ENCODE assay signal across 22 cellular contexts in genomic region chr3:129433565-129433964, GRCh38. TPM values are rescaled to one million over a fixed set of nuclear protein-coding genes. Genes with fewer than 3 reads are reported as not detected.
DNase-seq lines count a peak whose midpoint lies in the region; ATAC-seq, FAIRE-seq and TF ChIP-seq lines count a peak whose summit lies in the region.
"Had no signal": no experiment of that assay in that cellular context is flagged by ENCODE, and none has a peak within 500 bp of the region (broad histone marks: within the 10 kb centered on the region; RNA-seq: fewer than 3 reads in every experiment).

No MANE protein-coding gene starts in this region.

- H4K20me1 ChIP-seq in Loucy (ENCODE audit: insufficient read depth, low read length, poor library complexity, severe bottlenecking) (peaks cover 15% of the 10 kb centered on the region), HepG2 (ENCODE audit: insufficient read depth, low read length) (no peaks in the 10 kb centered on the region)

- intact Hi-C loops in HepG2 (cut with micrococcal nuclease; ENCODE audit: unreplicated experiment) (no loop called here), kidney (cut with DNase I) (no loop called here)

- DNase-seq in DMS53 (lab: John Stamatoyannopoulos, UW) (peak; percentile 9), DMS53 treated with DMSO at 0.1 percent for 48 hours (lab: John Stamatoyannopoulos, UW; ENCODE audit: unreplicated experiment) (no peak), HepG2 (ENCODE audit: low spot score) (no peak), kidney (no peak), SJCRH30 (no peak)
- DNase-seq: AML-193; GDM1; H9; NCI-H1105; NCI-H510A; NCI-H748 treated with DMSO at 0.1 percent for 48 hours; NK-92 treated with Interleukin-12 subunit alpha and Interleukin-12 subunit beta, amount 100 ng/mL, for 24 hours; SHP77 treated with DMSO at 0.1 percent for 48 hours had no signal

- no peaks in the 10 kb centered on the region for H3K27me3 Mint-ChIP-seq in stimulated activated memory B cell treated with anti-CD40 and anti-IgM and Interleukin-4, amounts not matched to agents 10 μg/mL and 1 μg/mL and 100 μg/mL, for 72 hours

- H3K4me3 ChIP-seq in Loucy (ENCODE audit: low read length, poor library complexity, severe bottlenecking) = no peak overlapping the region
- no peak overlapping the region for H3K4me3 ChIP-seq in HepG2 (replicated peaks in 1 of 3; ENCODE audit: insufficient read depth in 1 of 3, low read depth in 2 of 3, low read length in 3 of 3)
- no peak overlapping the region for H3K4me3 ChIP-seq in kidney (ENCODE audit: low read length in 2 of 2)
- no peak overlapping the region for H3K4me3 ChIP-seq in SJCRH30

- peaks cover 79% of the 10 kb centered on the region for H3K36me3 Mint-ChIP-seq in stimulated activated memory B cell treated with anti-CD40 and anti-IgM and Interleukin-4, amounts not matched to agents 10 μg/mL and 1 μg/mL and 100 μg/mL, for 72 hours

- no peaks in the 10 kb centered on the region for H3K9me2 ChIP-seq in Loucy (replicated peaks; ENCODE audit: low read depth, low read length)

- TF ChIP-seq RAD21 in HepG2 (CRISPR knock-in tag; IDR thresholded peaks at IDR 0.05) = no peak

- no peaks in the 10 kb centered on the region for H3K9me3 Mint-ChIP-seq in stimulated activated memory B cell treated with anti-CD40 and anti-IgM and Interleukin-4, amounts not matched to agents 10 μg/mL and 1 μg/mL and 100 μg/mL, for 72 hours
- H3K9me3 Mint-ChIP-seq: CD14-positive monocyte, H9 had no signal

- FAIRE-seq in HepG2 (lab: Jason Lieb, UNC) (no peak), kidney (lab: Jason Lieb, UNC) (no peak)
- FAIRE-seq: HTR-8/SVneo had no signal

- H3K9ac ChIP-seq in Loucy (ENCODE audit: low read depth, low read length, poor library complexity, severe bottlenecking) (no peak overlapping the region), HepG2 (ENCODE audit: insufficient read depth, low read depth, low read length) (no peak overlapping the region), kidney (ENCODE audit: low read length in 2 of 2) (no peak overlapping the region)

- TF ChIP-seq CTCF in Loucy (conservative IDR thresholded peaks at IDR 0.05; ENCODE audit: low read length) = no peak
- TF ChIP-seq CTCF in HepG2 (CRISPR knock-in tag; IDR thresholded peaks at IDR 0.05) = no peak
- TF ChIP-seq CTCF in kidney (IDR thresholded peaks at IDR 0.05; ENCODE audit: borderline replicate concordance, extremely low read depth, insufficient read depth) = no peak

- CTCF ChIA-PET in HepG2 (lab: Yijun Ruan, JAX; ENCODE audit: low intra/inter-chr PET ratio, low total read pairs) = no interaction called here

- TF ChIP-seq POLR2A in HepG2 (IDR thresholded peaks at IDR 0.05; ENCODE audit: insufficient read depth in 1 of 2, low read depth in 2 of 2, low read length in 2 of 2) = no peak

- H3K36me3 ChIP-seq in Loucy (ENCODE audit: insufficient read depth, low read length) = peaks cover 34% of the 10 kb centered on the region
- H3K36me3 ChIP-seq in HepG2 (replicated peaks in 1 of 2; ENCODE audit: control insufficient read depth in 1 of 2, insufficient read depth in 2 of 2, low read length in 2 of 2) = peaks cover 10 to 47% of the 10 kb centered on the region in 2 experiments
- H3K36me3 ChIP-seq in kidney (ENCODE audit: control insufficient read depth in 1 of 2, insufficient read depth in 2 of 2, low read length in 2 of 2) = peaks cover 24 to 45% of the 10 kb centered on the region in 2 donors
- H3K36me3 ChIP-seq in SJCRH30 = peaks cover 69% of the 10 kb centered on the region

- H3K4me2 ChIP-seq in Loucy (ENCODE audit: low read depth, low read length, poor library complexity, severe bottlenecking) (peak overlapping the region; percentile 80), HepG2 (ENCODE audit: low read depth, low read length) (no peak overlapping the region)

- H3K27ac Mint-ChIP-seq in stimulated activated memory B cell treated with anti-CD40 and anti-IgM and Interleukin-4, amounts not matched to agents 10 μg/mL and 1 μg/mL and 100 μg/mL, for 72 hours = no peak overlapping the region
- H3K27ac Mint-ChIP-seq: CD14-positive monocyte, H9 had no signal

- H3K27me3 ChIP-seq in Loucy (ENCODE audit: insufficient read depth, low read length, poor library complexity, severe bottlenecking) (no peaks in the 10 kb centered on the region), HepG2 (ENCODE audit: control insufficient read depth in 1 of 2, insufficient read depth in 2 of 2, low read length in 2 of 2) (no peaks in the 10 kb centered on the region), SJCRH30 (no peaks in the 10 kb centered on the region)

- H3K27ac ChIP-seq in HepG2 (ENCODE audit: extremely low read length, insufficient read depth, low read length) (no peak overlapping the region), kidney (ENCODE audit: low read depth in 2 of 2, low read length in 2 of 2) (no peak overlapping the region), SJCRH30 (no peak overlapping the region)
- H3K27ac ChIP-seq: 22Rv1 had no signal

- in situ Hi-C loops in HepG2 (cut with HindIII; ENCODE audit: extremely low pct_ligation_motif_present, low pct_unique_long_range_greater_than_20kb) = no loop called here

- no peaks in the 10 kb centered on the region for H3K9me3 ChIP-seq in Loucy (ENCODE audit: insufficient read depth, low read depth, low read length)
- no peaks in the 10 kb centered on the region for H3K9me3 ChIP-seq in HepG2 (ENCODE audit: low read length)
- no peaks in the 10 kb centered on the region for H3K9me3 ChIP-seq in kidney (ENCODE audit: control insufficient read depth in 1 of 2, low read length in 2 of 2)
- H3K9me3 ChIP-seq in SJCRH30 (replicated peaks) = no peaks in the 10 kb centered on the region

- TF ChIP-seq EP300 in HepG2 (IDR thresholded peaks at IDR 0.05; ENCODE audit: low read depth in 2 of 2, low read length in 2 of 2) (no peak), HepG2 (CRISPR knock-in tag; IDR thresholded peaks at IDR 0.05; ENCODE audit: borderline replicate concordance) (no peak)

- no peaks in the 10 kb centered on the region for H3F3A ChIP-seq in Loucy (ENCODE audit: low read depth)

- ATAC-seq in HepG2 (no peak), GM21367 (IDR thresholded peaks at IDR 0.05; ENCODE audit: unreplicated experiment) (no peak)
- no peak for ATAC-seq in stimulated activated memory B cell treated with anti-CD40 and anti-IgM and Interleukin-4, amounts not matched to agents 10 μg/mL and 1 μg/mL and 100 μg/mL, for 72 hours
- ATAC-seq: SK-N-SH treated with all-trans-retinoic acid at 6 μM for 48 hours had no signal

- H3K79me2 ChIP-seq in Loucy (ENCODE audit: insufficient read depth, low read length) (peaks cover 46% of the 10 kb centered on the region), HepG2 (ENCODE audit: insufficient read depth, low read length) (peaks cover 10% of the 10 kb centered on the region)

- 91% methylated on average over 5 of the region's 5 CpGs for WGBS in HepG2 (ENCODE audit: low lambda C conversion rate)

- H3K4me3 Mint-ChIP-seq in stimulated activated memory B cell treated with anti-CD40 and anti-IgM and Interleukin-4, amounts not matched to agents 10 μg/mL and 1 μg/mL and 100 μg/mL, for 72 hours = peak overlapping the region; percentile 5
- H3K4me3 Mint-ChIP-seq: CD14-positive monocyte, H9 had no signal

- peaks cover 53% of the 10 kb centered on the region for H3K4me1 ChIP-seq in Loucy (ENCODE audit: insufficient read depth, low read length, poor library complexity, severe bottlenecking)
- H3K4me1 ChIP-seq in HepG2 (ENCODE audit: insufficient read depth, low read length) = peaks cover 64% of the 10 kb centered on the region
- peaks cover 9 to 25% of the 10 kb centered on the region in 2 donors for H3K4me1 ChIP-seq in kidney (ENCODE audit: control insufficient read depth in 1 of 2, insufficient read depth in 1 of 2, low read depth in 1 of 2, low read length in 2 of 2)
- H3K4me1 ChIP-seq in SJCRH30 = no peaks in the 10 kb centered on the region

- BruUV-seq in HepG2 (replicated peaks; lab: Mats Ljungman, UMichigan) = no TSS peak

- H2AFZ ChIP-seq in Loucy (ENCODE audit: low read length) = no peak overlapping the region
- H2AFZ ChIP-seq in HepG2 (ENCODE audit: low read length) = no peak overlapping the region

- POLR2A ChIA-PET in HepG2 (lab: Yijun Ruan, JAX) = no interaction called here

- H3K4me1 Mint-ChIP-seq in stimulated activated memory B cell treated with anti-CD40 and anti-IgM and Interleukin-4, amounts not matched to agents 10 μg/mL and 1 μg/mL and 100 μg/mL, for 72 hours = peaks cover 67% of the 10 kb centered on the region

RNA-seq across cellular contexts. Expression of gene EFCAB12, which starts 5.1 kb away (rescaled TPM):
- total RNA-seq in HepG2 (2016; rRNA removed; fragmentation: Illumina TruSeq; extraction: Trizol) = 0.11 and 0.31 TPM in 2 replicates
- 0.18 TPM in 1 of 2 replicates, not detected in the other for total RNA-seq in HepG2 (2016; cell fraction: cytosol; rRNA removed; fragmentation: Illumina TruSeq; extraction: Trizol; ENCODE audit: low read depth)
- total RNA-seq in HepG2 (2016; cell fraction: insoluble cytoplasmic fraction; rRNA removed; fragmentation: Illumina TruSeq; extraction: Trizol) = 0.07 and 0.26 TPM in 2 replicates
- total RNA-seq in HepG2 (2016; cell fraction: membrane; rRNA removed; fragmentation: Illumina TruSeq; extraction: Trizol) = 0.14 and 0.15 TPM in 2 replicates
- 0.34 and 0.50 TPM in 2 replicates for total RNA-seq in HepG2 (2016; cell fraction: nucleus; rRNA removed; fragmentation: Illumina TruSeq; extraction: Trizol)
- polyA plus RNA-seq in HepG2 (2011; rRNA removed) = 2.4 and 2.9 TPM in 2 replicates
- polyA plus RNA-seq in HepG2 (2011; cell fraction: cytosol; rRNA removed) = 1.3 and 1.4 TPM in 2 replicates
- polyA plus RNA-seq in HepG2 (2011; cell fraction: nucleus; rRNA removed) = 9.6 and 10.2 TPM in 2 replicates
- 2.4 and 3.5 TPM in 2 replicates for polyA plus RNA-seq in HepG2 (2012)
- 0.06 and 0.17 TPM in 2 replicates for polyA plus RNA-seq in HepG2 (2016; cell fraction: cytosol; fragmentation: Illumina TruSeq; extraction: Trizol; ENCODE audit: low read depth)
- polyA plus RNA-seq in HepG2 (2016; cell fraction: insoluble cytoplasmic fraction; fragmentation: Illumina TruSeq; extraction: Trizol; ENCODE audit: low read depth) = 0.33 and 0.35 TPM in 2 replicates
- 0.15 and 0.24 TPM in 2 replicates for polyA plus RNA-seq in HepG2 (2016; cell fraction: membrane; fragmentation: Illumina TruSeq; extraction: Trizol; ENCODE audit: low read depth)
- polyA plus RNA-seq in HepG2 (2016; cell fraction: nucleus; fragmentation: Illumina TruSeq; extraction: Trizol; ENCODE audit: insufficient read depth, low read depth) = 0.92 and 1.5 TPM in 2 replicates
- 1.9 and 2.0 TPM in 2 replicates for polyA minus RNA-seq in HepG2 (2011; rRNA and poly(A)+ RNA removed; ENCODE audit: low replicate concordance)
- 0.70 and 0.89 TPM in 2 replicates for polyA minus RNA-seq in HepG2 (2011; cell fraction: cytosol; rRNA and poly(A)+ RNA removed)
- 3.9 and 4.8 TPM in 2 replicates for polyA minus RNA-seq in HepG2 (2011; cell fraction: nucleus; rRNA and poly(A)+ RNA removed)
- total RNA-seq in kidney = 3.5 TPM
- 1.2 TPM for polyA plus RNA-seq in kidney (ENCODE audit: insufficient read depth, low read depth, low replicate concordance)
- not detected in 2 replicates for total RNA-seq in SJCRH30 (2014; rRNA removed; shearing (Covaris generic))
- total RNA-seq: Daoy, RPMI7951 had no signal
- polyA plus RNA-seq: CD14-positive monocyte had no signal

RNA-seq across cellular contexts. Expression of gene MBD4, which starts 6.2 kb away (rescaled TPM):
- total RNA-seq in HepG2 (2016; rRNA removed; fragmentation: Illumina TruSeq; extraction: Trizol) = 25.3 and 26.9 TPM in 2 replicates
- 5.2 and 7.0 TPM in 2 replicates for total RNA-seq in HepG2 (2016; cell fraction: cytosol; rRNA removed; fragmentation: Illumina TruSeq; extraction: Trizol; ENCODE audit: low read depth)
- 25.0 and 27.0 TPM in 2 replicates for total RNA-seq in HepG2 (2016; cell fraction: insoluble cytoplasmic fraction; rRNA removed; fragmentation: Illumina TruSeq; extraction: Trizol)
- total RNA-seq in HepG2 (2016; cell fraction: membrane; rRNA removed; fragmentation: Illumina TruSeq; extraction: Trizol) = 11.5 and 12.6 TPM in 2 replicates
- total RNA-seq in HepG2 (2016; cell fraction: nucleus; rRNA removed; fragmentation: Illumina TruSeq; extraction: Trizol) = 30.2 and 35.1 TPM in 2 replicates
- 13.7 and 14.9 TPM in 2 replicates for polyA plus RNA-seq in HepG2 (2011; rRNA removed)
- 4.8 and 4.9 TPM in 2 replicates for polyA plus RNA-seq in HepG2 (2011; cell fraction: cytosol; rRNA removed)
- 22.5 and 26.7 TPM in 2 replicates for polyA plus RNA-seq in HepG2 (2011; cell fraction: nucleus; rRNA removed)
- polyA plus RNA-seq in HepG2 (2012) = 10.8 and 12.2 TPM in 2 replicates
- 1.9 and 2.1 TPM in 2 replicates for polyA plus RNA-seq in HepG2 (2016; cell fraction: cytosol; fragmentation: Illumina TruSeq; extraction: Trizol; ENCODE audit: low read depth)
- 21.7 and 24.1 TPM in 2 replicates for polyA plus RNA-seq in HepG2 (2016; cell fraction: insoluble cytoplasmic fraction; fragmentation: Illumina TruSeq; extraction: Trizol; ENCODE audit: low read depth)
- polyA plus RNA-seq in HepG2 (2016; cell fraction: membrane; fragmentation: Illumina TruSeq; extraction: Trizol; ENCODE audit: low read depth) = 4.6 and 5.5 TPM in 2 replicates
- 43.7 and 51.7 TPM in 2 replicates for polyA plus RNA-seq in HepG2 (2016; cell fraction: nucleus; fragmentation: Illumina TruSeq; extraction: Trizol; ENCODE audit: insufficient read depth, low read depth)
- 6.9 and 16.7 TPM in 2 replicates for polyA minus RNA-seq in HepG2 (2011; rRNA and poly(A)+ RNA removed; ENCODE audit: low replicate concordance)
- 4.8 and 6.9 TPM in 2 replicates for polyA minus RNA-seq in HepG2 (2011; cell fraction: cytosol; rRNA and poly(A)+ RNA removed)
- polyA minus RNA-seq in HepG2 (2011; cell fraction: nucleus; rRNA and poly(A)+ RNA removed) = 32.4 and 39.8 TPM in 2 replicates
- 35.1 TPM for total RNA-seq in kidney
- 25.4 TPM for polyA plus RNA-seq in kidney (ENCODE audit: insufficient read depth, low read depth, low replicate concordance)
- 29.6 and 36.7 TPM in 2 replicates for total RNA-seq in SJCRH30 (2014; rRNA removed; shearing (Covaris generic))

RNA-seq across cellular contexts. Expression of gene IFT122, which starts 6.5 kb away (rescaled TPM):
- total RNA-seq in HepG2 (2016; rRNA removed; fragmentation: Illumina TruSeq; extraction: Trizol) = 10.3 and 10.8 TPM in 2 replicates
- 1.7 and 3.1 TPM in 2 replicates for total RNA-seq in HepG2 (2016; cell fraction: cytosol; rRNA removed; fragmentation: Illumina TruSeq; extraction: Trizol; ENCODE audit: low read depth)
- total RNA-seq in HepG2 (2016; cell fraction: insoluble cytoplasmic fraction; rRNA removed; fragmentation: Illumina TruSeq; extraction: Trizol) = 9.7 and 10.0 TPM in 2 replicates
- total RNA-seq in HepG2 (2016; cell fraction: membrane; rRNA removed; fragmentation: Illumina TruSeq; extraction: Trizol) = 3.2 and 3.8 TPM in 2 replicates
- 13.1 and 17.6 TPM in 2 replicates for total RNA-seq in HepG2 (2016; cell fraction: nucleus; rRNA removed; fragmentation: Illumina TruSeq; extraction: Trizol)
- polyA plus RNA-seq in HepG2 (2011; rRNA removed) = 9.1 and 10.1 TPM in 2 replicates
- 6.0 and 7.1 TPM in 2 replicates for polyA plus RNA-seq in HepG2 (2011; cell fraction: cytosol; rRNA removed)
- polyA plus RNA-seq in HepG2 (2011; cell fraction: nucleus; rRNA removed) = 39.5 and 68.7 TPM in 2 replicates
- polyA plus RNA-seq in HepG2 (2012) = 8.5 and 8.9 TPM in 2 replicates
- polyA plus RNA-seq in HepG2 (2016; cell fraction: cytosol; fragmentation: Illumina TruSeq; extraction: Trizol; ENCODE audit: low read depth) = 1.0 and 2.0 TPM in 2 replicates
- 6.8 and 7.9 TPM in 2 replicates for polyA plus RNA-seq in HepG2 (2016; cell fraction: insoluble cytoplasmic fraction; fragmentation: Illumina TruSeq; extraction: Trizol; ENCODE audit: low read depth)
- polyA plus RNA-seq in HepG2 (2016; cell fraction: membrane; fragmentation: Illumina TruSeq; extraction: Trizol; ENCODE audit: low read depth) = 1.5 and 2.2 TPM in 2 replicates
- 31.1 and 32.0 TPM in 2 replicates for polyA plus RNA-seq in HepG2 (2016; cell fraction: nucleus; fragmentation: Illumina TruSeq; extraction: Trizol; ENCODE audit: insufficient read depth, low read depth)
- polyA minus RNA-seq in HepG2 (2011; rRNA and poly(A)+ RNA removed; ENCODE audit: low replicate concordance) = 44.2 and 53.6 TPM in 2 replicates
- polyA minus RNA-seq in HepG2 (2011; cell fraction: cytosol; rRNA and poly(A)+ RNA removed) = 4.7 and 7.2 TPM in 2 replicates
- polyA minus RNA-seq in HepG2 (2011; cell fraction: nucleus; rRNA and poly(A)+ RNA removed) = 22.0 and 30.6 TPM in 2 replicates
- 59.2 TPM for total RNA-seq in kidney
- polyA plus RNA-seq in kidney (ENCODE audit: insufficient read depth, low read depth, low replicate concordance) = 18.4 TPM
- total RNA-seq in SJCRH30 (2014; rRNA removed; shearing (Covaris generic)) = 15.7 and 18.1 TPM in 2 replicates
